ENCODE assay signal across 26 cellular contexts in genomic region chr14:72243894-72244293, GRCh38.
"Had no signal": no experiment of that assay in that cellular context is flagged by ENCODE, and none has a peak within 500 bp of the region (broad histone marks: within the 10 kb centered on the region; RNA-seq: fewer than 3 reads in every experiment).

No MANE protein-coding gene starts in this region.

- H3K4me1 ChIP-seq: body of pancreas, esophagus squamous epithelium, gastrocnemius medialis, left lung, pancreas, right lobe of liver, SJSA1, upper lobe of left lung had no signal

- H3K36me3 ChIP-seq: esophagus squamous epithelium, gastrocnemius medialis, left lung, pancreas, right lobe of liver, SJSA1, upper lobe of left lung had no signal

- ATAC-seq: activated CD4-positive, CD25-positive, alpha-beta regulatory T cell treated with anti-CD3 and anti-CD28 coated beads, Interleukin-2, amount 50 U/mL, for 24 hours; activated CD8-positive, alpha-beta memory T cell treated with anti-CD3 and anti-CD28 coated beads, Interleukin-2, amount 10 ng/mL, durations not matched to agents 7 days and 5 days; activated CD8-positive, alpha-beta T cell treated with anti-CD3 and anti-CD28 coated beads for 36 hours; body of pancreas; gastrocnemius medialis; left lung; natural killer cell; pancreas; right lobe of liver; stimulated activated naive B cell treated with anti-CD40 and anti-IgM and Interleukin-4, amounts not matched to agents 10 μg/mL and 1 μg/mL and 100 μg/mL, for 72 hours; T-helper 17 cell had no signal

- H3K9me3 ChIP-seq: body of pancreas, gastrocnemius medialis, left lung, pancreas, right lobe of liver, SJSA1, testis had no signal

- H3K27me3 ChIP-seq: body of pancreas, esophagus squamous epithelium, gastrocnemius medialis, left lung, pancreas, right lobe of liver, SJSA1, testis, upper lobe of left lung had no signal

- DNase-seq: activated CD4-positive, alpha-beta T cell treated with anti-CD3 and anti-CD28 coated beads, Interleukin-2, amount 10 ng/mL, durations not matched to agents 7 days and 5 days; activated CD8-positive, alpha-beta memory T cell treated with anti-CD3 and anti-CD28 coated beads, Interleukin-2, amount 10 ng/mL, durations not matched to agents 7 days and 5 days; activated CD8-positive, alpha-beta T cell treated with anti-CD3 and anti-CD28 coated beads for 36 hours; activated effector memory CD4-positive, alpha-beta T cell treated with anti-CD3 and anti-CD28 coated beads, Interleukin-2, amount 50 U/mL, for 16 hours; activated naive CD4-positive, alpha-beta T cell treated with anti-CD3 and anti-CD28 coated beads, Interleukin-2, amount 10 ng/mL, durations not matched to agents 7 days and 5 days; activated T-cell treated with anti-CD3 and anti-CD28 coated beads for 4 hours; amygdala; body of pancreas; caudate nucleus; dermis blood vessel endothelial cell; esophagus squamous epithelium; gastrocnemius medialis; kidney; left lung; midbrain; natural killer cell; pancreas; right lobe of liver; stimulated activated CD8-positive, alpha-beta memory T cell treated with anti-CD3 and anti-CD28 coated beads, Interleukin-4, amount 100 ng/mL, for 48 hours; stimulated activated naive B cell treated with anti-CD40 and anti-IgM and Interleukin-4, amounts not matched to agents 10 μg/mL and 1 μg/mL and 100 μg/mL, for 72 hours; T-helper 17 cell; testis; upper lobe of left lung had no signal

- H3K27ac ChIP-seq: body of pancreas, esophagus squamous epithelium, gastrocnemius medialis, left lung, pancreas, right lobe of liver, SJSA1, skin epidermis, upper lobe of left lung had no signal

- H3K4me3 ChIP-seq: body of pancreas, esophagus squamous epithelium, gastrocnemius medialis, left lung, pancreas, right lobe of liver, SJSA1, skin epidermis, testis, upper lobe of left lung had no signal

- FAIRE-seq: kidney, pancreas had no signal
